ENCODE assay signal across 25 cellular contexts in the genomic region with DNA sequence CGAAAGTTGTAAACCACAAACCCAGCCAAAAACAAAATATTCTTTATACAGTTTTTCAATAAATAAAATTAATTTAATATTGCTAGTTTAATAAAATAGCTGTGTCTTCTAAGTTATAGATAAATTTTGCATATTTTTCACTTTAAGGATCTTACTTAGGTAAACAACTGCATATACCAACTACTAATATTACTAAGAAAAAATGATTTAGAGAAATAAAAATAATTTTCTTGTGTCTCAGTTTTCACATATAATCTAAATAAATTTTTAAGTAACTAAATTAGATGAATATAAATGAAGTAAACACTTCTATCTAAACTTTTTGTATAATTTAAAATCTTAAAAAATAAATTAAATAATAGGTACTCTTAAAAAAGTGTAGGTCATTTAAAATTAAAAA.
A peak's percentile ranks its signal among the peaks of the same experiment; 100 is the strongest.
DNase-seq lines count a peak whose midpoint lies in the region; ATAC-seq, FAIRE-seq and TF ChIP-seq lines count a peak whose summit lies in the region.
"Had no signal": no experiment of that assay in that cellular context is flagged by ENCODE, and none has a peak within 500 bp of the region (broad histone marks: within the 10 kb centered on the region; RNA-seq: fewer than 3 reads in every experiment).

No MANE protein-coding gene starts in this region.

- BruUV-seq in OCI-LY7 (replicated peaks; lab: Mats Ljungman, UMichigan): no TSS peak
- BruUV-seq in K562 (replicated peaks; lab: Mats Ljungman, UMichigan): no TSS peak
- no TSS peak for BruUV-seq in Caco-2 (replicated peaks; lab: Mats Ljungman, UMichigan)

- TF ChIP-seq RAD21 in K562 (CRISPR knock-in tag; conservative IDR thresholded peaks at IDR 0.05 in 1 of 2, IDR thresholded peaks at IDR 0.05 in 1 of 2): no peak

- H3K27ac ChIP-seq in Karpas-422 (ENCODE audit: low read length): peak overlapping the region; percentile 97
- H3K27ac ChIP-seq in OCI-LY7 (ENCODE audit: low read depth, low read length, poor library complexity, severe bottlenecking): no peak overlapping the region
- H3K27ac ChIP-seq in K562 (ENCODE audit: extremely low read depth, low read depth, low read length): no peak overlapping the region
- H3K27ac ChIP-seq: BLaER1 had no signal

- CTCF ChIA-PET in OCI-LY7 (lab: Charles Lee; ENCODE audit: unreplicated experiment): interaction anchor here (0.6 kb wide), 1 partner anchor 565 kb away, joined by 3 read pairs; no protein-coding TSS in a partner anchor
- CTCF ChIA-PET in K562 (lab: Yijun Ruan, JAX; ENCODE audit: low intra/inter-chr PET ratio): no interaction called here
- CTCF ChIA-PET in Caco-2 (lab: Charles Lee): interaction anchor here (1.0 kb wide), 1 partner anchor 11 kb away, joined by 3 read pairs; no protein-coding TSS in a partner anchor

- in situ Hi-C loops in K562 (cut with MboI): no loop called here

- H3K36me3 ChIP-seq in Karpas-422 (ENCODE audit: insufficient read depth, low read length) (no peaks in the 10 kb centered on the region), OCI-LY7 (ENCODE audit: insufficient read depth, low read length) (no peaks in the 10 kb centered on the region), K562 (ENCODE audit: control insufficient read depth, insufficient read depth, low read length) (no peaks in the 10 kb centered on the region), Caco-2 (ENCODE audit: control insufficient read depth, insufficient read depth, low read length) (no peaks in the 10 kb centered on the region)
- H3K36me3 ChIP-seq: BE2C, BLaER1 had no signal

- H3K9ac ChIP-seq in Karpas-422 (ENCODE audit: low read length) (no peak overlapping the region), K562 (ENCODE audit: insufficient read depth in 1 of 2, low read depth in 2 of 2, low read length in 2 of 2) (no peak overlapping the region)
- H3K9ac ChIP-seq: BLaER1 had no signal

- no peak overlapping the region for H3K27ac Mint-ChIP-seq in Caco-2 (ENCODE audit: unreplicated experiment)
- H3K27ac Mint-ChIP-seq in HFFc6: no peak overlapping the region
- H3K27ac Mint-ChIP-seq: CD14-positive monocyte; CD4-positive, CD25-positive, alpha-beta regulatory T cell; CD8-positive, alpha-beta memory T cell had no signal

- H3K4me1 ChIP-seq in Karpas-422 (ENCODE audit: low read length) (peaks cover 49% of the 10 kb centered on the region), OCI-LY7 (ENCODE audit: insufficient read depth, low read length, poor library complexity, severe bottlenecking) (peaks cover 50% of the 10 kb centered on the region), K562 (replicated peaks in 1 of 2; ENCODE audit: control insufficient read depth in 2 of 2, insufficient read depth in 2 of 2, low read length in 2 of 2) (no peaks in the 10 kb centered on the region; a peak in 1 of 5 replicates), Caco-2 (peaks cover 9% of the 10 kb centered on the region; the same call in 1 of the 2 replicates)
- H3K4me1 ChIP-seq: BE2C had no signal

- H3K4me2 ChIP-seq in Karpas-422 (ENCODE audit: low read depth, low read length, poor library complexity, severe bottlenecking): peak overlapping the region; percentile 50
- H3K4me2 ChIP-seq in OCI-LY7 (ENCODE audit: low read length): no peak overlapping the region
- no peak overlapping the region for H3K4me2 ChIP-seq in K562 (ENCODE audit: insufficient read depth, low read length)
- H3K4me2 ChIP-seq: BLaER1 had no signal

- H3K9me3 Mint-ChIP-seq in Caco-2 (ENCODE audit: unreplicated experiment): no peaks in the 10 kb centered on the region
- no peaks in the 10 kb centered on the region; the same call in 1 of the 2 replicates for H3K9me3 Mint-ChIP-seq in HFFc6

- H3K9me1 ChIP-seq in K562 (ENCODE audit: control insufficient read depth, insufficient read depth, low read length): no peaks in the 10 kb centered on the region

- TF ChIP-seq POLR2A in K562 (conservative IDR thresholded peaks at IDR 0.05): no peak

- no peak for ATAC-seq in K562

- WGBS in K562 (ENCODE audit: insufficient coverage, low coverage, missing lambda C conversion rate): 1% methylated on average over 1 of the region's 1 CpG

- DNase-seq in Karpas-422 (no peak), OCI-LY7 (ENCODE audit: low spot score) (no peak), K562 (ENCODE audit: extremely low read depth in 1 of 4, low spot score in 3 of 4) (no peak), Caco-2 (no peak), HFFc6 (no peak), COR-L47 (lab: John Stamatoyannopoulos, UW) (no peak)
- DNase-seq in NK-92 treated with Interleukin-12 subunit alpha and Interleukin-12 subunit beta, amount 100 ng/mL, for 24 hours (lab: John Stamatoyannopoulos, UW): no peak
- DNase-seq: 8988T; ACHN; BE2C; C1 segment of cervical spinal cord; CD4-positive, alpha-beta memory T cell; CD4-positive, CD25-positive, alpha-beta regulatory T cell; CD8-positive, alpha-beta memory T cell; DMS 273 treated with DMSO at 0.1 percent for 48 hours; DMS153; DMS53; DMS79; DND-41; GF-D8 had no signal

- H3K4me3 Mint-ChIP-seq in Caco-2 (ENCODE audit: unreplicated experiment) (no peak overlapping the region), HFFc6 (no peak overlapping the region)
- H3K4me3 Mint-ChIP-seq: CD4-positive, alpha-beta memory T cell; CD4-positive, CD25-positive, alpha-beta regulatory T cell; CD8-positive, alpha-beta memory T cell had no signal

- TF ChIP-seq EP300 in K562 (IDR thresholded peaks at IDR 0.05; ENCODE audit: low read length): no peak

- H3K4me1 Mint-ChIP-seq in Caco-2 (ENCODE audit: low read depth, unreplicated experiment) (peaks cover 13% of the 10 kb centered on the region), HFFc6 (ENCODE audit: low read depth) (no peaks in the 10 kb centered on the region)
- H3K4me1 Mint-ChIP-seq: CD14-positive monocyte; CD4-positive, alpha-beta memory T cell; CD4-positive, CD25-positive, alpha-beta regulatory T cell; CD8-positive, alpha-beta memory T cell had no signal

- peaks cover 2% of the 10 kb centered on the region for H3K27me3 Mint-ChIP-seq in Caco-2 (ENCODE audit: insufficient read depth, unreplicated experiment)
- peaks cover 28% of the 10 kb centered on the region for H3K27me3 Mint-ChIP-seq in HFFc6 (ENCODE audit: insufficient read depth)

- no peaks in the 10 kb centered on the region for H3K9me3 ChIP-seq in Karpas-422 (ENCODE audit: low read length)
- no peaks in the 10 kb centered on the region for H3K9me3 ChIP-seq in OCI-LY7 (ENCODE audit: low read length)
- no peaks in the 10 kb centered on the region for H3K9me3 ChIP-seq in K562 (replicated peaks; ENCODE audit: control insufficient read depth, insufficient read depth, low read depth, low read length)
- no peaks in the 10 kb centered on the region for H3K9me3 ChIP-seq in Caco-2
- H3K9me3 ChIP-seq: BE2C, BLaER1 had no signal

- POLR2A ChIA-PET in OCI-LY7 (lab: Charles Lee): interaction anchor here (1.4 to 9.1 kb wide), 2 partner anchors 12 to 18 kb away, joined by 5 to 262 read pairs; no protein-coding TSS in a partner anchor
- POLR2A ChIA-PET in K562 (lab: Yijun Ruan, JAX): interaction anchor here (0.7 to 1.8 kb wide), 10 partner anchors 8 to 65 kb away, joined by 3 to 9 read pairs (median 4); no protein-coding TSS in a partner anchor
- POLR2A ChIA-PET in Caco-2 (lab: Charles Lee): no interaction called here

- no peaks in the 10 kb centered on the region for H3K79me2 ChIP-seq in Karpas-422 (ENCODE audit: low read length)
- H3K79me2 ChIP-seq in OCI-LY7 (ENCODE audit: insufficient read depth, low read depth, low read length): peaks cover 11% of the 10 kb centered on the region; the same call in 1 of the 2 replicates
- no peaks in the 10 kb centered on the region for H3K79me2 ChIP-seq in K562 (ENCODE audit: control insufficient read depth, insufficient read depth, low read length)

- no peak for TF ChIP-seq CTCF in OCI-LY7 (conservative IDR thresholded peaks at IDR 0.05; ENCODE audit: low read length)
- no peak for TF ChIP-seq CTCF in K562 (IDR thresholded peaks at IDR 0.05 in 2 of 3, conservative IDR thresholded peaks at IDR 0.05 in 1 of 3; ENCODE audit: insufficient read depth in 2 of 3, low read depth in 1 of 3, low read length in 3 of 3)
- TF ChIP-seq CTCF in Caco-2 (IDR thresholded peaks at IDR 0.05; ENCODE audit: insufficient read depth in 1 of 2, low read depth in 1 of 2, low read length in 1 of 2, severe bottlenecking in 1 of 2, unreplicated experiment in 1 of 2): no peak
- no peak for TF ChIP-seq CTCF in HFFc6 (IDR thresholded peaks at IDR 0.05)

- no peak for FAIRE-seq in K562 (lab: Jason Lieb, UNC)
- FAIRE-seq in islet of Langerhans (lab: Jason Lieb, UNC): peak; percentile 86
- FAIRE-seq: GM12891, GM19239 had no signal

- H2AFZ ChIP-seq in Karpas-422 (ENCODE audit: low read length) (no peak overlapping the region), OCI-LY7 (ENCODE audit: low read length) (peak overlapping the region; percentile 57; the same call in 1 of the 2 replicates), K562 (ENCODE audit: low read depth, low read length) (no peak overlapping the region)

- H3K27me3 ChIP-seq in Karpas-422 (ENCODE audit: low read length) (no peaks in the 10 kb centered on the region), K562 (ENCODE audit: control insufficient read depth in 2 of 2, insufficient read depth in 2 of 2, low read length in 2 of 2) (peaks cover 12 to 21% of the 10 kb centered on the region in 2 experiments), Caco-2 (replicated peaks; ENCODE audit: control insufficient read depth, insufficient read depth, low read length) (no peaks in the 10 kb centered on the region)
- H3K27me3 ChIP-seq: BLaER1 had no signal

- H3K9me2 ChIP-seq in Karpas-422 (replicated peaks; ENCODE audit: insufficient read depth, low read length) (no peaks in the 10 kb centered on the region), OCI-LY7 (ENCODE audit: insufficient read depth, low read length) (no peaks in the 10 kb centered on the region)

- no peak overlapping the region for H3K4me3 ChIP-seq in Karpas-422 (ENCODE audit: low read length)
- H3K4me3 ChIP-seq in OCI-LY7 (ENCODE audit: low read depth, low read length, poor library complexity, severe bottlenecking): no peak overlapping the region
- no peak overlapping the region for H3K4me3 ChIP-seq in K562
- no peak overlapping the region for H3K4me3 ChIP-seq in Caco-2 (ENCODE audit: low read depth, low read length)
- H3K4me3 ChIP-seq: BLaER1 had no signal

- H4K20me1 ChIP-seq in Karpas-422 (ENCODE audit: insufficient read depth, low read depth, low read length) (no peaks in the 10 kb centered on the region), OCI-LY7 (ENCODE audit: insufficient read depth, low read length) (no peaks in the 10 kb centered on the region), K562 (replicated peaks; ENCODE audit: control insufficient read depth, insufficient read depth, low read length) (peaks cover 4% of the 10 kb centered on the region; the same call in 1 of the 2 replicates)
- H4K20me1 ChIP-seq: BLaER1 had no signal

- H3K36me3 Mint-ChIP-seq in Caco-2 (ENCODE audit: insufficient read depth, unreplicated experiment) (no peaks in the 10 kb centered on the region), HFFc6 (ENCODE audit: low read depth) (no peaks in the 10 kb centered on the region)
- H3K36me3 Mint-ChIP-seq: CD14-positive monocyte; CD4-positive, alpha-beta memory T cell; CD4-positive, CD25-positive, alpha-beta regulatory T cell; CD8-positive, alpha-beta memory T cell had no signal

- intact Hi-C loops in OCI-LY7 (cut with micrococcal nuclease; ENCODE audit: unreplicated experiment): loop anchor here (10.0 kb wide), 1 partner anchor 885 kb away; no protein-coding TSS in a partner anchor
- intact Hi-C loops in K562 (cut with micrococcal nuclease): loop anchor here (5.0 kb wide), 1 partner anchor 62 kb away; no protein-coding TSS in a partner anchor
- intact Hi-C loops in Caco-2 (cut with micrococcal nuclease; ENCODE audit: unreplicated experiment): no loop called here
